13 cellular contexts compared by ENCODE assay signal in genomic region chr10:92757720-92758119, GRCh38.
DNase-seq lines count a peak whose midpoint lies in the region; ATAC-seq and TF ChIP-seq lines count a peak whose summit lies in the region.
"Had no signal": no experiment of that assay in that cellular context is flagged by ENCODE, and none has a peak within 500 bp of the region (broad histone marks: within the 10 kb centered on the region; RNA-seq: fewer than 3 reads in every experiment).

No MANE protein-coding gene starts in this region.

- TF ChIP-seq EP300 in ovary (IDR thresholded peaks at IDR 0.05), result no peak

- H3K27ac Mint-ChIP-seq in naive thymus-derived CD4-positive, alpha-beta T cell, result no peak overlapping the region

- H3K79me2 ChIP-seq in DOHH2 (ENCODE audit: control insufficient read depth, low read length) (no peaks in the 10 kb centered on the region), OCI-LY7 (ENCODE audit: insufficient read depth, low read depth, low read length) (no peaks in the 10 kb centered on the region)

- H3K27me3 ChIP-seq in DOHH2 (ENCODE audit: control insufficient read depth, low read length) (no peaks in the 10 kb centered on the region), rectal smooth muscle tissue (ENCODE audit: control insufficient read depth, insufficient read depth, low read length) (no peaks in the 10 kb centered on the region), ovary (no peaks in the 10 kb centered on the region)
- no peaks in the 10 kb centered on the region for H3K27me3 ChIP-seq in naive thymus-derived CD4-positive, alpha-beta T cell (ENCODE audit: control insufficient read depth in 2 of 2, insufficient read depth in 2 of 2, low read length in 2 of 2)

- intact Hi-C loops in OCI-LY7 (cut with micrococcal nuclease; ENCODE audit: unreplicated experiment), result loop anchor here (1.0 to 2.0 kb wide), 3 partner anchors 32 to 91 kb away; partner anchors contain the start of genes EXOC6 and HHEX
- intact Hi-C loops in left cardiac atrium (cut with DNase I), result no loop called here
- intact Hi-C loops in ovary (cut with DNase I), result no loop called here
- intact Hi-C loops in naive thymus-derived CD4-positive, alpha-beta T cell (cut with micrococcal nuclease), result no loop called here

- no peak overlapping the region for H3K9ac ChIP-seq in rectal smooth muscle tissue (ENCODE audit: low read length)

- WGBS in ovary, 3 donors, result 49 to 61% (median 57%) methylated on average over 3 of the region's 3 CpGs

- H3K36me3 ChIP-seq in DOHH2 (ENCODE audit: control insufficient read depth, low read length) (no peaks in the 10 kb centered on the region), OCI-LY7 (ENCODE audit: insufficient read depth, low read length) (no peaks in the 10 kb centered on the region), rectal smooth muscle tissue (ENCODE audit: control insufficient read depth, insufficient read depth, low read length) (no peaks in the 10 kb centered on the region), ovary (no peaks in the 10 kb centered on the region)
- H3K36me3 ChIP-seq in naive thymus-derived CD4-positive, alpha-beta T cell (ENCODE audit: control insufficient read depth in 2 of 3, insufficient read depth in 3 of 3, low read length in 3 of 3), result no peaks in the 10 kb centered on the region

- no peak for TF ChIP-seq CTCF in DOHH2 (IDR thresholded peaks at IDR 0.05; ENCODE audit: low read depth, low read length, poor library complexity, severe bottlenecking)
- no peak for TF ChIP-seq CTCF in OCI-LY7 (conservative IDR thresholded peaks at IDR 0.05; ENCODE audit: low read length)
- no peak for TF ChIP-seq CTCF in ovary (IDR thresholded peaks at IDR 0.05)

- H3K9me2 ChIP-seq in DOHH2 (replicated peaks; ENCODE audit: control insufficient read depth, low read length), result no peaks in the 10 kb centered on the region
- no peaks in the 10 kb centered on the region for H3K9me2 ChIP-seq in OCI-LY7 (ENCODE audit: insufficient read depth, low read length)

- CTCF ChIA-PET in OCI-LY7 (lab: Charles Lee; ENCODE audit: unreplicated experiment), result interaction anchor here (0.9 to 1.9 kb wide), 4 partner anchors 10 to 167 kb away, joined by 4 to 8 read pairs (median 4); partner anchors contain the start of gene EXOC6
- CTCF ChIA-PET in naive thymus-derived CD4-positive, alpha-beta T cell (lab: Charles Lee), result interaction anchor here (0.6 kb wide), 1 partner anchor 16 kb away, joined by 5 read pairs; no protein-coding TSS in a partner anchor

- H3K4me1 Mint-ChIP-seq in naive thymus-derived CD4-positive, alpha-beta T cell, result peaks cover 0 to 20% (median 12%) of the 10 kb centered on the region in 7 donors

- no peak for TF ChIP-seq POLR2A in ovary (IDR thresholded peaks at IDR 0.05)

- H3K4me2 ChIP-seq in DOHH2 (ENCODE audit: low read length) (peak overlapping the region; percentile 91), OCI-LY7 (ENCODE audit: low read length) (peak overlapping the region; percentile 80)

- peak; percentile 76 for DNase-seq in OCI-LY7 (ENCODE audit: low spot score)
- DNase-seq in left cardiac atrium, result no peak
- no peak for DNase-seq in epidermal melanocyte (ENCODE audit: insufficient read length, low spot score)
- DNase-seq in ovary, result no peak
- no peak for DNase-seq in naive thymus-derived CD4-positive, alpha-beta T cell
- no peak for DNase-seq in NCI-H1436 treated with DMSO at 0.1 percent for 48 hours (lab: John Stamatoyannopoulos, UW)
- DNase-seq: activated naive CD4-positive, alpha-beta T cell treated with anti-CD3 and anti-CD28 coated beads, Interleukin-2, amount 50 U/mL, for 16 hours; NCI-H2171; stimulated activated CD8-positive, alpha-beta memory T cell treated with anti-CD3 and anti-CD28 coated beads, Interleukin-4, amount 100 ng/mL, for 48 hours had no signal

- H3F3A ChIP-seq in DOHH2 (ENCODE audit: control insufficient read depth, insufficient read depth), result peaks cover 31% of the 10 kb centered on the region

- no peaks in the 10 kb centered on the region for H3K9me3 Mint-ChIP-seq in naive thymus-derived CD4-positive, alpha-beta T cell
- H3K9me3 Mint-ChIP-seq: central memory CD8-positive, alpha-beta T cell; neural crest cell had no signal

- no peaks in the 10 kb centered on the region for H4K20me1 ChIP-seq in DOHH2 (ENCODE audit: control insufficient read depth, insufficient read depth, low read depth, low read length)
- no peaks in the 10 kb centered on the region for H4K20me1 ChIP-seq in OCI-LY7 (ENCODE audit: insufficient read depth, low read length)

- H3K9me3 ChIP-seq in DOHH2 (ENCODE audit: control insufficient read depth, insufficient read depth, low read length) (no peaks in the 10 kb centered on the region), OCI-LY7 (ENCODE audit: low read length) (no peaks in the 10 kb centered on the region), ovary (no peaks in the 10 kb centered on the region)
- no peaks in the 10 kb centered on the region for H3K9me3 ChIP-seq in naive thymus-derived CD4-positive, alpha-beta T cell (ENCODE audit: control insufficient read depth in 2 of 3, low read length in 3 of 3)

- H3K36me3 Mint-ChIP-seq in naive thymus-derived CD4-positive, alpha-beta T cell, result no peaks in the 10 kb centered on the region

- H3K27ac ChIP-seq in DOHH2 (ENCODE audit: low read depth, low read length) (peak overlapping the region; percentile 96), OCI-LY7 (ENCODE audit: low read depth, low read length, poor library complexity, severe bottlenecking) (peak overlapping the region; percentile 96), rectal smooth muscle tissue (ENCODE audit: low read depth, low read length) (peak overlapping the region; percentile 98), ovary (no peak overlapping the region)
- H3K27ac ChIP-seq in naive thymus-derived CD4-positive, alpha-beta T cell (ENCODE audit: low read depth, low read length), result no peak overlapping the region

- peak; percentile 9 to 22 for ATAC-seq in left cardiac atrium
- ATAC-seq in naive thymus-derived CD4-positive, alpha-beta T cell, result no peak

- peak overlapping the region; percentile 7; the same call in 1 of the 2 replicates for H2AFZ ChIP-seq in OCI-LY7 (ENCODE audit: low read length)

- peaks cover 0 to 8% (median 0%) of the 10 kb centered on the region in 5 donors for H3K27me3 Mint-ChIP-seq in naive thymus-derived CD4-positive, alpha-beta T cell

- H3K4me3 Mint-ChIP-seq in naive thymus-derived CD4-positive, alpha-beta T cell, result no peak overlapping the region
- H3K4me3 Mint-ChIP-seq: central memory CD8-positive, alpha-beta T cell; neural crest cell had no signal

- peaks cover 77% of the 10 kb centered on the region for H3K4me1 ChIP-seq in DOHH2 (ENCODE audit: control insufficient read depth, low read length)
- peaks cover 68% of the 10 kb centered on the region for H3K4me1 ChIP-seq in OCI-LY7 (ENCODE audit: insufficient read depth, low read length, poor library complexity, severe bottlenecking)
- H3K4me1 ChIP-seq in rectal smooth muscle tissue (ENCODE audit: control insufficient read depth, insufficient read depth, low read length), result peaks cover 27% of the 10 kb centered on the region
- H3K4me1 ChIP-seq in ovary (ENCODE audit: insufficient read depth), result no peaks in the 10 kb centered on the region
- no peaks in the 10 kb centered on the region for H3K4me1 ChIP-seq in naive thymus-derived CD4-positive, alpha-beta T cell (ENCODE audit: control insufficient read depth in 2 of 2, insufficient read depth in 2 of 2, low read length in 2 of 2)

- POLR2A ChIA-PET in OCI-LY7 (lab: Charles Lee), result interaction anchor here (0.9 to 2.8 kb wide), 12 partner anchors 9 to 167 kb away, joined by 3 to 32 read pairs (median 4); partner anchors contain the start of gene EXOC6
- POLR2A ChIA-PET in naive thymus-derived CD4-positive, alpha-beta T cell (lab: Charles Lee), result no interaction called here

- H3K4me3 ChIP-seq in DOHH2 (ENCODE audit: low read length), result peak overlapping the region; percentile 68
- peak overlapping the region; percentile 58 for H3K4me3 ChIP-seq in OCI-LY7 (ENCODE audit: low read depth, low read length, poor library complexity, severe bottlenecking)
- peak overlapping the region; percentile 33 for H3K4me3 ChIP-seq in rectal smooth muscle tissue (ENCODE audit: low read length)
- H3K4me3 ChIP-seq in ovary, result no peak overlapping the region
- no peak overlapping the region for H3K4me3 ChIP-seq in naive thymus-derived CD4-positive, alpha-beta T cell (ENCODE audit: low read length)

- no TSS peak for BruUV-seq in OCI-LY7 (replicated peaks; lab: Mats Ljungman, UMichigan)

Comparison
In these comparisons a context has a peak if more than half of its experiments do, and no peak if none do; other contexts are left out.
1. H3K27ac ChIP-seq: peak in DOHH2 (single experiment), OCI-LY7 (single experiment) and rectal smooth muscle tissue (single experiment); none in ovary (0 of 2) and naive thymus-derived CD4-positive, alpha-beta T cell (single experiment).
2. H3K4me3 ChIP-seq: peak in DOHH2 (single experiment), OCI-LY7 (single experiment) and rectal smooth muscle tissue (single experiment); none in ovary (single experiment) and naive thymus-derived CD4-positive, alpha-beta T cell (single experiment).